ENCODE assay signal across 6 cellular contexts in the genomic region with DNA sequence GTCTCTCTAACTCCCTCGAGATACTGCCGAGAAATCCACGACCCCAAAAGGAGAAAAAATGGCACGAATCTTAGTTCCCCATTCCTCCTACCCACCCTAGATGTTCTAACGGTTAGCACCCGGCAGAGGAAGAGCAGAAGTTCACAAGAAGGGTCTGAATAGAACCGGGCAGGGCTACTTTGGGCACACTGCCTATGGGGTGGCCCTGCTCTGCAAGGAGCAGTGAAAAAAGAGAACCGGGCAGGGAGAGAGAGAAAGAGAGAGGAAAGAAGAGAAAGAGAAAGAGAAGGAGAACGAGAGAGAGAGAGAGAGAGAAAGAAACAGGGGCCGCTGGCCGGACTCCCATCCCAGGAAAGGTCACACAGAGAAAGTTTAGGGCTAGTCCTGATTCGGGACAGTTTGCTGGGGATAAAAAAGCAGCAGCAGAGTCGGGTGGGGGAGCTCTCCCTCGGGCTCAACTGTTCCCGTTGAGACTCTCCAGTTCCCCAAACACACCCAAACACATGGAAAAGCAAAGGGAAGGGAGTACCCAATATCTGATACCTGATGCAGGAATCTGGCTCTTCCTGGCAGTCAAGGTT. TPM values are rescaled to one million over a fixed set of nuclear protein-coding genes. Genes with fewer than 3 reads are reported as not detected.
DNase-seq lines count a peak whose midpoint lies in the region; ATAC-seq and TF ChIP-seq lines count a peak whose summit lies in the region.

No MANE protein-coding gene starts in this region.

- no peaks in the 10 kb centered on the region for H3K27me3 ChIP-seq in lung (ENCODE audit: control insufficient read depth, insufficient read depth)

- WGBS in lung, 2 donors, result 0 to 26% methylated on average over 14 to 15 of the region's 15 CpGs

- peaks cover 24% of the 10 kb centered on the region for H3K4me1 Mint-ChIP-seq in HFFc6 (ENCODE audit: low read depth)
- H3K4me1 Mint-ChIP-seq in activated T-helper 1 cell treated with anti-CD3 and anti-CD28 coated beads, Interleukin-12 subunit alpha, Interleukin-12 subunit beta, Interleukin-2, Interleukin-4 antibody, amounts not matched to agents 30 ng/mL and 10 ng/mL and 1 ng/mL, durations not matched to agents 14 hours and 24 hours and 36 hours (ENCODE audit: low read depth), result peaks cover 28% of the 10 kb centered on the region

- H3K27ac ChIP-seq in lung (ENCODE audit: low read depth in 1 of 2, low read length in 1 of 2), result peak overlapping the region; percentile 67 to 90

- DNase-seq in HFFc6, result no peak
- no peak for DNase-seq in activated T-helper 1 cell treated with anti-CD3 and anti-CD28 coated beads, Interleukin-12 subunit alpha, Interleukin-12 subunit beta, Interleukin-2, Interleukin-4 antibody, amounts not matched to agents 30 ng/mL and 10 ng/mL and 1 ng/mL, durations not matched to agents 14 hours and 24 hours and 36 hours (ENCODE audit: low spot score)
- no peak for DNase-seq in lung (ENCODE audit: low spot score)
- no peak for DNase-seq in iPS-NIHi11 (ENCODE audit: low spot score)

- TF ChIP-seq CTCF in HFFc6 (IDR thresholded peaks at IDR 0.05), result no peak; the same call in 1 of the 2 replicates
- TF ChIP-seq CTCF in lung (IDR thresholded peaks at IDR 0.05; ENCODE audit: control extremely low read depth, extremely low read depth), result no peak

- H3K36me3 ChIP-seq in lung (ENCODE audit: control insufficient read depth in 2 of 2, insufficient read depth in 2 of 2, low read length in 2 of 2), result peaks cover 0 to 2% of the 10 kb centered on the region in 2 donors

- ATAC-seq in lung (ENCODE audit: insufficient read depth, low FRiP score) (no peak), HG03108 (IDR thresholded peaks at IDR 0.05; ENCODE audit: unreplicated experiment) (no peak), HG03139 (IDR thresholded peaks at IDR 0.05; ENCODE audit: unreplicated experiment) (no peak)

- no peaks in the 10 kb centered on the region; the same call in 1 of the 2 replicates for H3K27me3 Mint-ChIP-seq in HFFc6 (ENCODE audit: insufficient read depth)
- no peaks in the 10 kb centered on the region for H3K27me3 Mint-ChIP-seq in activated T-helper 1 cell treated with anti-CD3 and anti-CD28 coated beads, Interleukin-12 subunit alpha, Interleukin-12 subunit beta, Interleukin-2, Interleukin-4 antibody, amounts not matched to agents 30 ng/mL and 10 ng/mL and 1 ng/mL, durations not matched to agents 14 hours and 24 hours and 36 hours (ENCODE audit: insufficient read depth)

- intact Hi-C loops in activated T-helper 1 cell treated with anti-CD3 and anti-CD28 coated beads, Interleukin-12 subunit alpha, Interleukin-12 subunit beta, Interleukin-2, Interleukin-4 antibody, amounts not matched to agents 30 ng/mL and 10 ng/mL and 1 ng/mL, durations not matched to agents 14 hours and 24 hours and 36 hours (cut with micrococcal nuclease), result loop anchor here (5.0 to 10.0 kb wide), 5 partner anchors 310 to 1358 kb away; a partner anchor contains a TSS

- H3K36me3 Mint-ChIP-seq in HFFc6 (ENCODE audit: low read depth), result peaks cover 5% of the 10 kb centered on the region; the same call in 1 of the 2 replicates
- H3K36me3 Mint-ChIP-seq in activated T-helper 1 cell treated with anti-CD3 and anti-CD28 coated beads, Interleukin-12 subunit alpha, Interleukin-12 subunit beta, Interleukin-2, Interleukin-4 antibody, amounts not matched to agents 30 ng/mL and 10 ng/mL and 1 ng/mL, durations not matched to agents 14 hours and 24 hours and 36 hours (ENCODE audit: low read depth), result peaks cover 26% of the 10 kb centered on the region

- H3K9me3 Mint-ChIP-seq in HFFc6, result no peaks in the 10 kb centered on the region
- no peaks in the 10 kb centered on the region for H3K9me3 Mint-ChIP-seq in activated T-helper 1 cell treated with anti-CD3 and anti-CD28 coated beads, Interleukin-12 subunit alpha, Interleukin-12 subunit beta, Interleukin-2, Interleukin-4 antibody, amounts not matched to agents 30 ng/mL and 10 ng/mL and 1 ng/mL, durations not matched to agents 14 hours and 24 hours and 36 hours

- peaks cover 0 to 4% of the 10 kb centered on the region in 2 donors for H3K4me1 ChIP-seq in lung (ENCODE audit: control insufficient read depth in 2 of 2, insufficient read depth in 2 of 2, low read length in 2 of 2)

- no peaks in the 10 kb centered on the region for H3K9me3 ChIP-seq in lung (ENCODE audit: control insufficient read depth in 2 of 2, insufficient read depth in 1 of 2, low read length in 1 of 2)

- H3K27ac Mint-ChIP-seq in HFFc6, result peak overlapping the region; percentile 97
- H3K27ac Mint-ChIP-seq in activated T-helper 1 cell treated with anti-CD3 and anti-CD28 coated beads, Interleukin-12 subunit alpha, Interleukin-12 subunit beta, Interleukin-2, Interleukin-4 antibody, amounts not matched to agents 30 ng/mL and 10 ng/mL and 1 ng/mL, durations not matched to agents 14 hours and 24 hours and 36 hours, result peak overlapping the region; percentile 98

- peak overlapping the region; percentile 41 for H3K4me3 ChIP-seq in lung

- peak overlapping the region; percentile 97 for H3K4me3 Mint-ChIP-seq in HFFc6
- peak overlapping the region; percentile 99 for H3K4me3 Mint-ChIP-seq in activated T-helper 1 cell treated with anti-CD3 and anti-CD28 coated beads, Interleukin-12 subunit alpha, Interleukin-12 subunit beta, Interleukin-2, Interleukin-4 antibody, amounts not matched to agents 30 ng/mL and 10 ng/mL and 1 ng/mL, durations not matched to agents 14 hours and 24 hours and 36 hours

RNA-seq across cellular contexts. Expression of a gene that starts 0.5 kb away (rescaled TPM):
- 10 to 100 TPM; 40.3 to 65.8 (median 45.0) TPM for total RNA-seq in HFFc6 (2021; fragmentation: NEBNext Ultra II Directional; extraction: Animal tissue kit (Norgen Biotek cat#: 25700))
- 65.7 and 67.9 TPM in 2 replicates for total RNA-seq in activated T-helper 1 cell treated with anti-CD3 and anti-CD28 coated beads, Interleukin-12 subunit alpha, Interleukin-12 subunit beta, Interleukin-2, Interleukin-4 antibody, amounts not matched to agents 30 ng/mL and 10 ng/mL and 1 ng/mL, durations not matched to agents 14 hours and 24 hours and 36 hours
- total RNA-seq in lung, result 10 to 100 TPM; 26.4 to 42.8 TPM
- 10 to 100 TPM; 51.7 to 55.7 TPM for polyA plus RNA-seq in lung

RNA-seq across cellular contexts. Expression of a gene that starts 0.8 kb away (rescaled TPM):
- 10 to 100 TPM; 60.5 to 74.5 (median 68.1) TPM for total RNA-seq in HFFc6 (2021; fragmentation: NEBNext Ultra II Directional; extraction: Animal tissue kit (Norgen Biotek cat#: 25700))
- total RNA-seq in activated T-helper 1 cell treated with anti-CD3 and anti-CD28 coated beads, Interleukin-12 subunit alpha, Interleukin-12 subunit beta, Interleukin-2, Interleukin-4 antibody, amounts not matched to agents 30 ng/mL and 10 ng/mL and 1 ng/mL, durations not matched to agents 14 hours and 24 hours and 36 hours, result 20.6 and 21.3 TPM in 2 replicates
- total RNA-seq in lung, result 10 to 100 TPM; 59.3 to 86.1 TPM
- polyA plus RNA-seq in lung, result 100 to 1,000 TPM in 1 of 2 donors, 10 to 100 TPM in 1; 38.0 to 102 TPM

RNA-seq across cellular contexts. Expression of a gene that starts 16.4 kb away (rescaled TPM):
- total RNA-seq in HFFc6 (2021; fragmentation: NEBNext Ultra II Directional; extraction: Animal tissue kit (Norgen Biotek cat#: 25700)), result 100 to 1,000 TPM; 127 to 361 (median 160) TPM
- total RNA-seq in activated T-helper 1 cell treated with anti-CD3 and anti-CD28 coated beads, Interleukin-12 subunit alpha, Interleukin-12 subunit beta, Interleukin-2, Interleukin-4 antibody, amounts not matched to agents 30 ng/mL and 10 ng/mL and 1 ng/mL, durations not matched to agents 14 hours and 24 hours and 36 hours, result 226 and 269 TPM in 2 replicates
- 100 to 1,000 TPM; 199 to 640 TPM for total RNA-seq in lung
- polyA plus RNA-seq in lung, result 1,000 to 10,000 TPM; 1,920 to 4,087 TPM

RNA-seq across cellular contexts. Expression of a gene that starts 21.3 kb away (rescaled TPM):
- total RNA-seq in HFFc6 (2021; fragmentation: NEBNext Ultra II Directional; extraction: Animal tissue kit (Norgen Biotek cat#: 25700)), result not detected
- not detected in 2 replicates for total RNA-seq in activated T-helper 1 cell treated with anti-CD3 and anti-CD28 coated beads, Interleukin-12 subunit alpha, Interleukin-12 subunit beta, Interleukin-2, Interleukin-4 antibody, amounts not matched to agents 30 ng/mL and 10 ng/mL and 1 ng/mL, durations not matched to agents 14 hours and 24 hours and 36 hours
- 10 to 100 TPM; 15.5 to 24.9 TPM for total RNA-seq in lung
- polyA plus RNA-seq in lung, result 10 to 100 TPM; 17.9 to 29.4 TPM

RNA-seq across cellular contexts. Expression of a gene that starts 58.7 kb away (rescaled TPM):
- 10 to 100 TPM; 15.2 to 23.8 (median 19.7) TPM for total RNA-seq in HFFc6 (2021; fragmentation: NEBNext Ultra II Directional; extraction: Animal tissue kit (Norgen Biotek cat#: 25700))
- 30.9 and 36.5 TPM in 2 replicates for total RNA-seq in activated T-helper 1 cell treated with anti-CD3 and anti-CD28 coated beads, Interleukin-12 subunit alpha, Interleukin-12 subunit beta, Interleukin-2, Interleukin-4 antibody, amounts not matched to agents 30 ng/mL and 10 ng/mL and 1 ng/mL, durations not matched to agents 14 hours and 24 hours and 36 hours
- total RNA-seq in lung, result 10 to 100 TPM in 1 of 2 donors, 1 to 10 TPM in 1; 4.6 to 11.9 TPM
- polyA plus RNA-seq in lung, result 1 to 10 TPM; 5.6 to 8.0 TPM
